Comparison of ENCODE assay signal across 35 cellular contexts in the genomic region with DNA sequence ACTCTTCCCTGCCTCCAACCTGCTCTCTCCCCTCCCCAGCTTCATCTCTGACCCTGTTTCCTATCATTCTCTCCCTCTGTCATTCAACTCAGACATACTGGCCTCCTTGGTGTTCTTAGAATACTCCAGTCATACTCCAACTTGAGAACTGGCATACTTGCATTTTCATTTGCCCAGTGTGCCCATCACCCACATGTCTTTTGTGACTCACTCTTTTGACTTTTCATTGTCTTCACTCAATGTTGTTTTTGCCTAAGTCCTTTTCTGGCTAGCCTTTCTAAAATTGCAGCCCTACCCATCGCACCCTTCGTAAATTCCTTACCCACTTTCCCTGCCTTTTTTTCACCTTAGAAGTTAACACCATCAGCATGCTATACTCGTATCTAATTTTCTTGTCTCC.
"Had no signal": no experiment of that assay in that cellular context is flagged by ENCODE, and none has a peak within 500 bp of the region (broad histone marks: within the 10 kb centered on the region; RNA-seq: fewer than 3 reads in every experiment).

No MANE protein-coding gene starts in this region.

- H3K4me3 Mint-ChIP-seq: activated CD4-positive, alpha-beta memory T cell treated with anti-CD3 and anti-CD28 coated beads for 36 hours; activated CD4-positive, alpha-beta T cell treated with anti-CD3 and anti-CD28 coated beads for 36 hours; activated naive CD4-positive, alpha-beta T cell treated with anti-CD3 and anti-CD28 coated beads for 36 hours; activated T-cell treated with anti-CD3 and anti-CD28 coated beads, Interleukin-2, amount 50 U/mL, for 4 hours; activated T-helper 1 cell treated with anti-CD3 and anti-CD28 coated beads, Interleukin-12 subunit alpha, Interleukin-12 subunit beta, Interleukin-2, Interleukin-4 antibody, amounts not matched to agents 30 ng/mL and 10 ng/mL and 1 ng/mL, durations not matched to agents 14 hours and 24 hours and 36 hours; brain; central memory CD8-positive, alpha-beta T cell; T-helper 1 cell treated with Interleukin-12 subunit alpha and Interleukin-12 subunit beta and Interleukin-4 antibody, amounts not matched to agents 30 μg/mL and 1 μg/mL, for 36 hours; T-helper 2 cell treated with Interferon-gamma antibody and Interleukin-4, amounts not matched to agents 5 μg/mL and 100 μg/mL, for 36 hours; WTC11 had no signal

- H3K27me3 ChIP-seq: adrenal gland, cardiac muscle cell, Peyer's patch, SJSA1 had no signal

- ATAC-seq: activated CD4-positive, alpha-beta T cell treated with anti-CD3 and anti-CD28 coated beads for 36 hours; activated CD4-positive, CD25-positive, alpha-beta regulatory T cell treated with anti-CD3 and anti-CD28 coated beads, Interleukin-2, amount 50 U/mL, for 24 hours; activated naive CD4-positive, alpha-beta T cell treated with anti-CD3 and anti-CD28 coated beads, Interleukin-2, amount 50 U/mL, for 72 hours; activated T-cell treated with anti-CD3 and anti-CD28 coated beads, Interleukin-2, amount 50 U/mL, for 4 hours; PC-3; WTC11 had no signal

- DNase-seq: activated CD4-positive, alpha-beta memory T cell treated with anti-CD3 and anti-CD28 coated beads for 36 hours; activated CD4-positive, alpha-beta T cell treated with anti-CD3 and anti-CD28 coated beads for 36 hours; activated CD4-positive, alpha-beta T cell treated with anti-CD3 and anti-CD28 coated beads, Interleukin-2, amount 50 U/mL, for 1 hour; activated CD8-positive, alpha-beta memory T cell treated with anti-CD3 and anti-CD28 coated beads, Interleukin-2, amount 50 U/mL, for 4 hours; activated gamma-delta T cell treated with Interleukin-2 at 50 U/mL for 16 hours; activated naive CD4-positive, alpha-beta T cell treated with anti-CD3 and anti-CD28 coated beads for 36 hours; activated T-cell treated with anti-CD3 and anti-CD28 coated beads for 4 hours; activated T-cell treated with anti-CD3 and anti-CD28 coated beads, Interleukin-2, amount 50 U/mL, for 4 hours; adrenal gland; NCI-H1092 treated with DMSO at 0.1 percent for 48 hours; NCI-H1417; NCI-H146; NCI-H187 treated with DMSO at 0.1 percent for 48 hours; NCI-H2081 treated with DMSO at 0.1 percent for 48 hours; NCI-H345; NCI-H510A; NCI-H526; NCI-H748 treated with DMSO at 0.1 percent for 48 hours; NK-92 treated with Interleukin-12 subunit alpha and Interleukin-12 subunit beta, amount 100 ng/mL, for 24 hours; PC-3; Peyer's patch; RPMI8226; SHP77 treated with DMSO at 0.1 percent for 48 hours; SK-N-SH had no signal

- H3K36me3 ChIP-seq: adrenal gland, cardiac muscle cell, Peyer's patch, SJSA1 had no signal

- H3K27ac ChIP-seq: adrenal gland, cardiac muscle cell, KMS-11, Peyer's patch, SJSA1 had no signal

- H3K4me1 Mint-ChIP-seq: activated CD4-positive, alpha-beta T cell treated with anti-CD3 and anti-CD28 coated beads for 36 hours; central memory CD8-positive, alpha-beta T cell had no signal

- H3K4me3 ChIP-seq: adrenal gland, cardiac muscle cell, Peyer's patch, SJSA1 had no signal

- H3K27ac Mint-ChIP-seq: activated CD4-positive, alpha-beta memory T cell treated with anti-CD3 and anti-CD28 coated beads for 36 hours; activated CD4-positive, alpha-beta T cell treated with anti-CD3 and anti-CD28 coated beads for 36 hours; activated naive CD4-positive, alpha-beta T cell treated with anti-CD3 and anti-CD28 coated beads for 36 hours; activated naive CD4-positive, alpha-beta T cell treated with anti-CD3 and anti-CD28 coated beads, Interleukin-2, amount 50 U/mL, for 72 hours; activated T-helper 1 cell treated with anti-CD3 and anti-CD28 coated beads, Interleukin-12 subunit alpha, Interleukin-12 subunit beta, Interleukin-2, Interleukin-4 antibody, amounts not matched to agents 30 ng/mL and 10 ng/mL and 1 ng/mL, durations not matched to agents 14 hours and 24 hours and 36 hours; brain; T-helper 1 cell treated with Interleukin-12 subunit alpha and Interleukin-12 subunit beta and Interleukin-4 antibody, amounts not matched to agents 30 μg/mL and 1 μg/mL, for 36 hours; T-helper 2 cell treated with Interferon-gamma antibody and Interleukin-4, amounts not matched to agents 5 μg/mL and 100 μg/mL, for 36 hours; WTC11 had no signal

- H3K9me3 Mint-ChIP-seq: activated CD4-positive, alpha-beta memory T cell treated with anti-CD3 and anti-CD28 coated beads for 36 hours; activated naive CD4-positive, alpha-beta T cell treated with anti-CD3 and anti-CD28 coated beads for 36 hours; activated naive CD4-positive, alpha-beta T cell treated with anti-CD3 and anti-CD28 coated beads, Interleukin-2, amount 50 U/mL, for 72 hours; activated T-cell treated with anti-CD3 and anti-CD28 coated beads, Interleukin-2, amount 50 U/mL, for 4 hours; activated T-helper 1 cell treated with anti-CD3 and anti-CD28 coated beads, Interleukin-12 subunit alpha, Interleukin-12 subunit beta, Interleukin-2, Interleukin-4 antibody, amounts not matched to agents 30 ng/mL and 10 ng/mL and 1 ng/mL, durations not matched to agents 14 hours and 24 hours and 36 hours; central memory CD8-positive, alpha-beta T cell; T-helper 1 cell treated with Interleukin-12 subunit alpha and Interleukin-12 subunit beta and Interleukin-4 antibody, amounts not matched to agents 30 μg/mL and 1 μg/mL, for 36 hours; T-helper 2 cell treated with Interferon-gamma antibody and Interleukin-4, amounts not matched to agents 5 μg/mL and 100 μg/mL, for 36 hours; WTC11 had no signal

- H3K27me3 Mint-ChIP-seq: activated CD4-positive, alpha-beta T cell treated with anti-CD3 and anti-CD28 coated beads for 36 hours; brain had no signal

- H3K9me3 ChIP-seq: adrenal gland, Peyer's patch, SJSA1, SK-N-SH had no signal

- H3K4me1 ChIP-seq: adrenal gland, SJSA1 had no signal

- H3K36me3 Mint-ChIP-seq: activated CD4-positive, alpha-beta memory T cell treated with anti-CD3 and anti-CD28 coated beads for 36 hours; activated naive CD4-positive, alpha-beta T cell treated with anti-CD3 and anti-CD28 coated beads, Interleukin-2, amount 50 U/mL, for 72 hours; brain; WTC11 had no signal
